ENCODE assay signal across 27 cellular contexts in the genomic region with DNA sequence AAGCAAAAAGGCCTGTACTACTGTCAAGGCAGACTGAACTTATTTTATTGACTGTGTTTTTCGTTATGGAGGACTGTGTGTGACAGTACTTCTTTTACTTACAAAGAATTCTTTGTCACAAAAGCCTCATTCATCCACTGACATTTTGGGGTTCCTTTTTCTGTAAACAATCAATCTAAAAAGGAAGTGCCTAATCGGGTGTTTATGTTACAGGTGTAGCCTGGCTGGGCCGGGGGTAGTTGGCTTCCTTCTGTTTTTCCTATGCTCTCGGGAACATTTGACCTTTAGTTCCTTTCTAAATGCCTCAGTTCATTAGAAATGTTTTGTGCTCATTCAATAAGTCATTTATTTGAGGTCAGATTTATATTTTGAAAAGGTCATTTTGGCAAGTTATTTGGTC. TPM values are rescaled to one million over a fixed set of nuclear protein-coding genes. Genes with fewer than 3 reads are reported as not detected.
DNase-seq lines count a peak whose midpoint lies in the region; ATAC-seq, FAIRE-seq and TF ChIP-seq lines count a peak whose summit lies in the region.
"Had no signal": no experiment of that assay in that cellular context is flagged by ENCODE, and none has a peak within 500 bp of the region (broad histone marks: within the 10 kb centered on the region; RNA-seq: fewer than 3 reads in every experiment).

No MANE protein-coding gene starts in this region.

- POLR2A ChIA-PET in HepG2 (lab: Yijun Ruan, JAX): no interaction called here

- H2AFZ ChIP-seq in HepG2 (ENCODE audit: low read length): no peak overlapping the region

- no peak for TF ChIP-seq RAD21 in HepG2 (CRISPR knock-in tag; IDR thresholded peaks at IDR 0.05)

- H3K36me3 ChIP-seq in HepG2 (replicated peaks in 1 of 2; ENCODE audit: control insufficient read depth in 1 of 2, insufficient read depth in 2 of 2, low read length in 2 of 2) (peaks cover 2 to 20% of the 10 kb centered on the region in 2 experiments; a peak in 2 of 5 replicates), right lobe of liver (no peaks in the 10 kb centered on the region)
- H3K36me3 ChIP-seq: ascending aorta, gastroesophageal sphincter, tibial nerve had no signal

- H3K9ac ChIP-seq in HepG2 (ENCODE audit: insufficient read depth, low read depth, low read length): no peak overlapping the region

- BruUV-seq in HepG2 (replicated peaks; lab: Mats Ljungman, UMichigan): no TSS peak

- H3K4me3 Mint-ChIP-seq in activated T-helper 1 cell treated with anti-CD3 and anti-CD28 coated beads, Interleukin-12 subunit alpha, Interleukin-12 subunit beta, Interleukin-2, Interleukin-4 antibody, amounts not matched to agents 30 ng/mL and 10 ng/mL and 1 ng/mL, durations not matched to agents 14 hours and 24 hours and 36 hours: no peak overlapping the region
- H3K4me3 Mint-ChIP-seq: HFFc6; stimulated activated naive CD8-positive, alpha-beta T cell treated with anti-CD3 and anti-CD28 coated beads, Interleukin-15, Interleukin-2, amounts not matched to agents 100 ng/mL and 50 ng/mL, for 24 hours had no signal

- peaks cover 13% of the 10 kb centered on the region for H3K36me3 Mint-ChIP-seq in activated T-helper 1 cell treated with anti-CD3 and anti-CD28 coated beads, Interleukin-12 subunit alpha, Interleukin-12 subunit beta, Interleukin-2, Interleukin-4 antibody, amounts not matched to agents 30 ng/mL and 10 ng/mL and 1 ng/mL, durations not matched to agents 14 hours and 24 hours and 36 hours (ENCODE audit: low read depth)

- H3K27ac ChIP-seq in HepG2 (ENCODE audit: extremely low read length, insufficient read depth, low read length): peak overlapping the region; percentile 20
- H3K27ac ChIP-seq in right lobe of liver: peak overlapping the region in 1 of 3 donors; percentile 26
- H3K27ac ChIP-seq: SK-N-MC had no signal

- no peak for FAIRE-seq in HepG2 (lab: Jason Lieb, UNC)

- H4K20me1 ChIP-seq in HepG2 (ENCODE audit: insufficient read depth, low read length): peaks cover 6% of the 10 kb centered on the region

- H3K27ac Mint-ChIP-seq in activated T-helper 1 cell treated with anti-CD3 and anti-CD28 coated beads, Interleukin-12 subunit alpha, Interleukin-12 subunit beta, Interleukin-2, Interleukin-4 antibody, amounts not matched to agents 30 ng/mL and 10 ng/mL and 1 ng/mL, durations not matched to agents 14 hours and 24 hours and 36 hours: peak overlapping the region; percentile 31
- H3K27ac Mint-ChIP-seq: HFFc6; naive thymus-derived CD4-positive, alpha-beta T cell; stimulated activated naive CD8-positive, alpha-beta T cell treated with anti-CD3 and anti-CD28 coated beads, Interleukin-15, Interleukin-2, amounts not matched to agents 100 ng/mL and 50 ng/mL, for 24 hours had no signal

- 34% methylated on average over 4 of the region's 4 CpGs for WGBS in HepG2 (ENCODE audit: low lambda C conversion rate)
- 14% methylated on average over 4 of the region's 4 CpGs for WGBS in right lobe of liver (ENCODE audit: insufficient coverage, low coverage, low lambda C conversion rate, missing lambda C conversion rate)

- H3K4me3 ChIP-seq in HepG2 (replicated peaks in 1 of 3; ENCODE audit: insufficient read depth in 1 of 3, low read depth in 2 of 3, low read length in 3 of 3) (peak overlapping the region in 2 of 3 experiments; percentile 18 to 32; a peak in 2 of 6 replicates), right lobe of liver (no peak overlapping the region)
- H3K4me3 ChIP-seq: ascending aorta, gastroesophageal sphincter, SK-N-MC, tibial nerve had no signal

- DNase-seq in HepG2 (ENCODE audit: low spot score) (no peak), right lobe of liver (no peak), lung microvascular endothelial cell (ENCODE audit: low read depth in 2 of 2) (peak; percentile 35 to 51), DMS53 (lab: John Stamatoyannopoulos, UW) (no peak), posterior vena cava (ENCODE audit: low spot score) (no peak), NCI-H446 (lab: John Stamatoyannopoulos, UW) (no peak)
- DNase-seq in activated T-helper 1 cell treated with anti-CD3 and anti-CD28 coated beads, Interleukin-12 subunit alpha, Interleukin-12 subunit beta, Interleukin-2, Interleukin-4 antibody, amounts not matched to agents 30 ng/mL and 10 ng/mL and 1 ng/mL, durations not matched to agents 14 hours and 24 hours and 36 hours (ENCODE audit: low spot score): no peak
- DNase-seq: ACHN; activated CD4-positive, alpha-beta T cell treated with anti-CD3 and anti-CD28 coated beads for 48 hours; COR-L47; DMS79 treated with DMSO at 0.1 percent for 48 hours; GOT3; HFFc6; hypothalamus; midbrain; naive thymus-derived CD4-positive, alpha-beta T cell; NCI-H1436; NCI-H774; nucleus accumbens; T-helper 2 cell had no signal

- no peaks in the 10 kb centered on the region for H3K27me3 Mint-ChIP-seq in activated T-helper 1 cell treated with anti-CD3 and anti-CD28 coated beads, Interleukin-12 subunit alpha, Interleukin-12 subunit beta, Interleukin-2, Interleukin-4 antibody, amounts not matched to agents 30 ng/mL and 10 ng/mL and 1 ng/mL, durations not matched to agents 14 hours and 24 hours and 36 hours (ENCODE audit: insufficient read depth)
- H3K27me3 Mint-ChIP-seq: naive thymus-derived CD4-positive, alpha-beta T cell; stimulated activated naive CD8-positive, alpha-beta T cell treated with anti-CD3 and anti-CD28 coated beads, Interleukin-15, Interleukin-2, amounts not matched to agents 100 ng/mL and 50 ng/mL, for 24 hours had no signal

- TF ChIP-seq EP300 in HepG2 (IDR thresholded peaks at IDR 0.05; ENCODE audit: low read depth in 2 of 2, low read length in 2 of 2) (no peak), HepG2 (CRISPR knock-in tag; IDR thresholded peaks at IDR 0.05; ENCODE audit: borderline replicate concordance) (no peak)

- ATAC-seq in HepG2 (no peak), right lobe of liver (no peak)
- ATAC-seq: activated naive CD4-positive, alpha-beta T cell treated with anti-CD3 and anti-CD28 coated beads, Interleukin-2, amount 50 U/mL, for 72 hours; gastroesophageal sphincter; left lobe of liver; naive thymus-derived CD4-positive, alpha-beta T cell had no signal

- H3K4me1 Mint-ChIP-seq in activated T-helper 1 cell treated with anti-CD3 and anti-CD28 coated beads, Interleukin-12 subunit alpha, Interleukin-12 subunit beta, Interleukin-2, Interleukin-4 antibody, amounts not matched to agents 30 ng/mL and 10 ng/mL and 1 ng/mL, durations not matched to agents 14 hours and 24 hours and 36 hours (ENCODE audit: low read depth): peaks cover 57% of the 10 kb centered on the region

- no peaks in the 10 kb centered on the region for H3K9me3 ChIP-seq in HepG2 (ENCODE audit: low read length)
- no peaks in the 10 kb centered on the region for H3K9me3 ChIP-seq in right lobe of liver
- H3K9me3 ChIP-seq: ascending aorta, gastroesophageal sphincter, tibial nerve had no signal

- H3K9me3 Mint-ChIP-seq in activated T-helper 1 cell treated with anti-CD3 and anti-CD28 coated beads, Interleukin-12 subunit alpha, Interleukin-12 subunit beta, Interleukin-2, Interleukin-4 antibody, amounts not matched to agents 30 ng/mL and 10 ng/mL and 1 ng/mL, durations not matched to agents 14 hours and 24 hours and 36 hours: no peaks in the 10 kb centered on the region
- H3K9me3 Mint-ChIP-seq: activated naive CD4-positive, alpha-beta T cell treated with anti-CD3 and anti-CD28 coated beads, Interleukin-2, amount 50 U/mL, for 72 hours; HFFc6; naive thymus-derived CD4-positive, alpha-beta T cell; stimulated activated naive CD8-positive, alpha-beta T cell treated with anti-CD3 and anti-CD28 coated beads, Interleukin-15, Interleukin-2, amounts not matched to agents 100 ng/mL and 50 ng/mL, for 24 hours had no signal

- intact Hi-C loops in HepG2 (cut with micrococcal nuclease; ENCODE audit: unreplicated experiment): loop anchor here (5.0 kb wide), 1 partner anchor 51 kb away; no protein-coding TSS in a partner anchor
- intact Hi-C loops in right lobe of liver (cut with DNase I): no loop called here
- intact Hi-C loops in activated T-helper 1 cell treated with anti-CD3 and anti-CD28 coated beads, Interleukin-12 subunit alpha, Interleukin-12 subunit beta, Interleukin-2, Interleukin-4 antibody, amounts not matched to agents 30 ng/mL and 10 ng/mL and 1 ng/mL, durations not matched to agents 14 hours and 24 hours and 36 hours (cut with micrococcal nuclease): no loop called here
- intact Hi-C loops in posterior vena cava (cut with DNase I): no loop called here

- TF ChIP-seq POLR2A in HepG2 (IDR thresholded peaks at IDR 0.05; ENCODE audit: insufficient read depth in 1 of 2, low read depth in 2 of 2, low read length in 2 of 2) (no peak), right lobe of liver (IDR thresholded peaks at IDR 0.05) (no peak)

- peak overlapping the region; percentile 58 for H3K4me2 ChIP-seq in HepG2 (ENCODE audit: low read depth, low read length)

- H3K79me2 ChIP-seq in HepG2 (ENCODE audit: insufficient read depth, low read length): peaks cover 97% of the 10 kb centered on the region

- no peak for TF ChIP-seq CTCF in HepG2 (CRISPR knock-in tag; IDR thresholded peaks at IDR 0.05)
- no peak for TF ChIP-seq CTCF in right lobe of liver (IDR thresholded peaks at IDR 0.05)

- H3K4me1 ChIP-seq in HepG2 (ENCODE audit: insufficient read depth, low read length) (peaks cover 90% of the 10 kb centered on the region), right lobe of liver (peaks cover 0 to 23% (median 13%) of the 10 kb centered on the region in 4 donors)

- H3K27me3 ChIP-seq in HepG2 (ENCODE audit: control insufficient read depth in 1 of 2, insufficient read depth in 2 of 2, low read length in 2 of 2) (no peaks in the 10 kb centered on the region; a peak in 1 of 5 replicates), right lobe of liver (no peaks in the 10 kb centered on the region)
- H3K27me3 ChIP-seq: ascending aorta, gastroesophageal sphincter, tibial nerve had no signal

- CTCF ChIA-PET in HepG2 (lab: Yijun Ruan, JAX; ENCODE audit: low intra/inter-chr PET ratio, low total read pairs): no interaction called here

- in situ Hi-C loops in HepG2 (cut with HindIII; ENCODE audit: extremely low pct_ligation_motif_present, low pct_unique_long_range_greater_than_20kb): no loop called here

RNA-seq across cellular contexts. Expression of a gene that starts 8.3 kb away (rescaled TPM):
- total RNA-seq in HepG2 (2016; rRNA removed; fragmentation: Illumina TruSeq; extraction: Trizol) (76.1 and 76.5 TPM in 2 replicates), right lobe of liver (10 to 100 TPM; 18.9 to 26.6 (median 23.5) TPM), lung microvascular endothelial cell (14.6 and 16.1 TPM in 2 replicates), posterior vena cava (10 to 100 TPM; 25.0 to 26.3 TPM)
- 177 and 189 TPM in 2 replicates for total RNA-seq in HepG2 (2016; cell fraction: cytosol; rRNA removed; fragmentation: Illumina TruSeq; extraction: Trizol; ENCODE audit: low read depth)
- total RNA-seq in HepG2 (2016; cell fraction: insoluble cytoplasmic fraction; rRNA removed; fragmentation: Illumina TruSeq; extraction: Trizol): 71.7 and 74.4 TPM in 2 replicates
- total RNA-seq in HepG2 (2016; cell fraction: membrane; rRNA removed; fragmentation: Illumina TruSeq; extraction: Trizol): 60.3 and 72.3 TPM in 2 replicates
- 106 and 120 TPM in 2 replicates for total RNA-seq in HepG2 (2016; cell fraction: nucleus; rRNA removed; fragmentation: Illumina TruSeq; extraction: Trizol)
- polyA plus RNA-seq in HepG2 (2011; rRNA removed): 52.2 and 62.5 TPM in 2 replicates
- 39.3 and 44.4 TPM in 2 replicates for polyA plus RNA-seq in HepG2 (2011; cell fraction: cytosol; rRNA removed)
- 79.8 and 99.4 TPM in 2 replicates for polyA plus RNA-seq in HepG2 (2011; cell fraction: nucleus; rRNA removed)
- 25.6 and 27.8 TPM in 2 replicates for polyA plus RNA-seq in HepG2 (2012)
- polyA plus RNA-seq in HepG2 (2016; cell fraction: cytosol; fragmentation: Illumina TruSeq; extraction: Trizol; ENCODE audit: low read depth): 4.7 and 5.0 TPM in 2 replicates
- 53.3 and 60.9 TPM in 2 replicates for polyA plus RNA-seq in HepG2 (2016; cell fraction: insoluble cytoplasmic fraction; fragmentation: Illumina TruSeq; extraction: Trizol; ENCODE audit: low read depth)
- 13.0 and 14.6 TPM in 2 replicates for polyA plus RNA-seq in HepG2 (2016; cell fraction: membrane; fragmentation: Illumina TruSeq; extraction: Trizol; ENCODE audit: low read depth)
- 129 and 143 TPM in 2 replicates for polyA plus RNA-seq in HepG2 (2016; cell fraction: nucleus; fragmentation: Illumina TruSeq; extraction: Trizol; ENCODE audit: insufficient read depth, low read depth)
- polyA minus RNA-seq in HepG2 (2011; rRNA and poly(A)+ RNA removed; ENCODE audit: low replicate concordance): 58.0 and 138 TPM in 2 replicates
- polyA minus RNA-seq in HepG2 (2011; cell fraction: cytosol; rRNA and poly(A)+ RNA removed): 42.1 and 44.2 TPM in 2 replicates
- 164 and 187 TPM in 2 replicates for polyA minus RNA-seq in HepG2 (2011; cell fraction: nucleus; rRNA and poly(A)+ RNA removed)
- 55.7 and 58.8 TPM in 2 replicates for total RNA-seq in activated T-helper 1 cell treated with anti-CD3 and anti-CD28 coated beads, Interleukin-12 subunit alpha, Interleukin-12 subunit beta, Interleukin-2, Interleukin-4 antibody, amounts not matched to agents 30 ng/mL and 10 ng/mL and 1 ng/mL, durations not matched to agents 14 hours and 24 hours and 36 hours

Comparison
In these comparisons a context has a peak if more than half of its experiments do, and no peak if none do; other contexts are left out.
1. H3K4me3 ChIP-seq: peak in HepG2 (2 of 3); none in right lobe of liver (0 of 3).
2. DNase-seq: peak in lung microvascular endothelial cell (2 of 2); none in HepG2 (single experiment), right lobe of liver (0 of 3), activated T-helper 1 cell treated with anti-CD3 and anti-CD28 coated beads, Interleukin-12 subunit alpha, Interleukin-12 subunit beta, Interleukin-2, Interleukin-4 antibody, amounts not matched to agents 30 ng/mL and 10 ng/mL and 1 ng/mL, durations not matched to agents 14 hours and 24 hours and 36 hours (single experiment), DMS53 (single experiment), posterior vena cava (single experiment) and NCI-H446 (0 of 2).